In genomic region chr1:59151387-59151761, GRCh38 we compare ENCODE assay signal across 9 cellular contexts.
A peak's percentile ranks its signal among the peaks of the same experiment; 100 is the strongest.
DNase-seq lines count a peak whose midpoint lies in the region; ATAC-seq and TF ChIP-seq lines count a peak whose summit lies in the region.
"Had no signal": no experiment of that assay in that cellular context is flagged by ENCODE, and none has a peak within 500 bp of the region (broad histone marks: within the 10 kb centered on the region; RNA-seq: fewer than 3 reads in every experiment).

No MANE protein-coding gene starts in this region.

- H3K27me3 ChIP-seq in heart right ventricle (no peaks in the 10 kb centered on the region), esophagus (ENCODE audit: control insufficient read depth in 1 of 2, insufficient read depth in 2 of 2, low read length in 2 of 2) (no peaks in the 10 kb centered on the region), aorta (ENCODE audit: control insufficient read depth in 1 of 2, insufficient read depth in 2 of 2, low read length in 1 of 2) (no peaks in the 10 kb centered on the region)
- no peaks in the 10 kb centered on the region for H3K27me3 ChIP-seq in effector memory CD4-positive, alpha-beta T cell (replicated peaks; ENCODE audit: control insufficient read depth, insufficient read depth, low read length, poor library complexity, severe bottlenecking)

- peaks cover 0 to 2% of the 10 kb centered on the region in 2 donors for H3K27me3 Mint-ChIP-seq in T-cell

- 31 to 36% methylated on average over 4 of the region's 4 CpGs for WGBS in heart right ventricle, 2 donors
- WGBS in esophagus, 2 donors = 33 to 56% methylated on average over 4 of the region's 4 CpGs
- WGBS in aorta, 2 donors = 12 to 13% methylated on average over 4 of the region's 4 CpGs

- H3K27ac ChIP-seq in heart right ventricle = peak overlapping the region; percentile 49 to 89 (median 78)
- peak overlapping the region; percentile 40 to 57 for H3K27ac ChIP-seq in esophagus (ENCODE audit: low read depth in 2 of 2, low read length in 1 of 2)
- peak overlapping the region; percentile 23 to 99 for H3K27ac ChIP-seq in aorta (ENCODE audit: low read depth in 1 of 2, low read length in 2 of 2)
- H3K27ac ChIP-seq in effector memory CD4-positive, alpha-beta T cell (ENCODE audit: insufficient read depth, low read length, poor library complexity, severe bottlenecking) = no peak overlapping the region

- H3K9me3 ChIP-seq in heart right ventricle (no peaks in the 10 kb centered on the region), esophagus (ENCODE audit: control insufficient read depth in 2 of 2, insufficient read depth in 1 of 2, low read depth in 1 of 2, low read length in 1 of 2) (no peaks in the 10 kb centered on the region), aorta (ENCODE audit: control insufficient read depth, low read length) (no peaks in the 10 kb centered on the region)
- H3K9me3 ChIP-seq in effector memory CD4-positive, alpha-beta T cell (ENCODE audit: control insufficient read depth, low read length) = no peaks in the 10 kb centered on the region

- POLR2A ChIA-PET in T-cell (lab: Charles Lee) = no interaction called here

- H3K9me3 Mint-ChIP-seq in T-cell = no peaks in the 10 kb centered on the region

- H3K27ac Mint-ChIP-seq in T-cell = no peak overlapping the region

- H3K4me1 Mint-ChIP-seq in T-cell = peaks cover 13 to 20% (median 18%) of the 10 kb centered on the region in 3 donors

- no peaks in the 10 kb centered on the region for H3K36me3 Mint-ChIP-seq in T-cell

- intact Hi-C loops in heart right ventricle (cut with DNase I) (loop anchor here in 4 of 10 donors (2.0 to 10.0 kb wide), 6 partner anchors 141 to 543 kb away; partner anchors contain the start of genes FGGY (in 2 of the 4) and JUN (in 1 of the 4)), left cardiac atrium (cut with DNase I) (loop anchor here in 1 of 2 donors (5.0 kb wide), 1 partner anchor 141 kb away; no protein-coding TSS in a partner anchor), aorta (cut with DNase I) (loop anchor here in 1 of 2 donors (5.0 kb wide), 1 partner anchor 369 kb away; the partner anchor contains the start of gene JUN)

- no peak overlapping the region for H3K4me3 Mint-ChIP-seq in T-cell

- CTCF ChIA-PET in T-cell (lab: Charles Lee) = interaction anchor here in 1 of 2 donors (0.6 kb wide), 1 partner anchor 399 kb away, joined by 5 read pairs; no protein-coding TSS in a partner anchor

- DNase-seq in heart right ventricle = no peak
- DNase-seq in left cardiac atrium = no peak
- no peak for DNase-seq in omental fat pad (ENCODE audit: low spot score)
- DNase-seq in aorta = no peak
- no peak for DNase-seq in DMS79 treated with DMSO at 0.1 percent for 48 hours (lab: John Stamatoyannopoulos, UW)
- no peak for DNase-seq in effector memory CD4-positive, alpha-beta T cell
- DNase-seq in T-cell = no peak
- DNase-seq: activated CD4-positive, alpha-beta T cell treated with anti-CD3 and anti-CD28 coated beads for 1 hour had no signal

- H3K4me1 ChIP-seq in heart right ventricle = peaks cover 9 to 46% (median 40%) of the 10 kb centered on the region in 9 donors
- H3K4me1 ChIP-seq in esophagus (ENCODE audit: control insufficient read depth in 2 of 2, insufficient read depth in 2 of 2, low read length in 1 of 2) = peaks cover 2 to 6% of the 10 kb centered on the region in 2 donors
- peaks cover 7 to 9% of the 10 kb centered on the region in 2 donors for H3K4me1 ChIP-seq in aorta (ENCODE audit: control insufficient read depth in 1 of 2, insufficient read depth in 2 of 2, low read length in 2 of 2)
- H3K4me1 ChIP-seq in effector memory CD4-positive, alpha-beta T cell (ENCODE audit: control insufficient read depth, insufficient read depth, low read length, poor library complexity, severe bottlenecking) = peaks cover 5% of the 10 kb centered on the region

- ATAC-seq in heart right ventricle = peak in 3 of 8 donors; percentile 1 to 6 (median 6)
- ATAC-seq in left cardiac atrium = no peak
- ATAC-seq in omental fat pad (ENCODE audit: low FRiP score) = peak; percentile 7
- peak; percentile 10 for ATAC-seq in aorta (ENCODE audit: low FRiP score)
- no peak for ATAC-seq in T-cell (replicated peaks in 1 of 4)

- peak overlapping the region in 5 of 10 donors; percentile 10 to 39 (median 23) for H3K4me3 ChIP-seq in heart right ventricle
- no peak overlapping the region for H3K4me3 ChIP-seq in esophagus (ENCODE audit: low read depth in 1 of 2, low read length in 2 of 2)
- no peak overlapping the region for H3K4me3 ChIP-seq in aorta (ENCODE audit: low read length in 2 of 2)
- no peak overlapping the region for H3K4me3 ChIP-seq in effector memory CD4-positive, alpha-beta T cell (ENCODE audit: insufficient read depth, low read depth, low read length, poor library complexity, severe bottlenecking)

- H3K36me3 ChIP-seq in heart right ventricle = no peaks in the 10 kb centered on the region
- H3K36me3 ChIP-seq in esophagus (ENCODE audit: control insufficient read depth in 2 of 2, insufficient read depth in 2 of 2, low read length in 1 of 2) = no peaks in the 10 kb centered on the region
- H3K36me3 ChIP-seq in aorta (ENCODE audit: control insufficient read depth in 1 of 2, insufficient read depth in 2 of 2, low read length in 1 of 2) = no peaks in the 10 kb centered on the region
- H3K36me3 ChIP-seq in effector memory CD4-positive, alpha-beta T cell (ENCODE audit: control insufficient read depth, insufficient read depth, low read length) = no peaks in the 10 kb centered on the region

- TF ChIP-seq CTCF in heart right ventricle (IDR thresholded peaks at IDR 0.05) = no peak
- no peak for TF ChIP-seq CTCF in omental fat pad (IDR thresholded peaks at IDR 0.05)

Comparison
In these comparisons a context has a peak if more than half of its experiments do, and no peak if none do; other contexts are left out.
1. ATAC-seq: peak in omental fat pad (single experiment) and aorta (single experiment); none in left cardiac atrium (0 of 2) and T-cell (0 of 4).